Comparison of ENCODE assay signal across 13 cellular contexts in the genomic region with DNA sequence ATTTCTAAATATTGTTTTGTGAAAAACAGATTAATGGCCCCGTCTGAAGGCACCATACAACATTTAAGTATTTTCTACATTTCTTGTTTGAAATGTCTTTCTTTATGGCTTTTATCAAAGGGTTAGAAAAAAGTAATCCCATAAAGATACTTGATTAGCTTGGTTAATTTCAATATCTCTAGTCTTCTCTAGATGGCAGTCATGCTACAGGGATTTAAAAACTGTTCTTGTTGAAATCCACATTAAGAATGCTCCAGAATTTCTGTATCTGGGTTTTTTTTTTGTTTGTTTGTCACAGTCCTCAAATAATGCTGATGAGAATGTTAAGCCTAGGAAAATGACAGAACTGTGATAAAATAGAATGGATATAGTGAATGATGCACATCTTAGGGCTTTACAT.
DNase-seq lines count a peak whose midpoint lies in the region; ATAC-seq, FAIRE-seq and TF ChIP-seq lines count a peak whose summit lies in the region.
"Had no signal": no experiment of that assay in that cellular context is flagged by ENCODE, and none has a peak within 500 bp of the region (broad histone marks: within the 10 kb centered on the region; RNA-seq: fewer than 3 reads in every experiment).

No MANE protein-coding gene starts in this region.

- WGBS in tibial nerve, 2 donors, result 75 to 78% methylated on average over 1 of the region's 1 CpG

- TF ChIP-seq CTCF in VCaP (conservative IDR thresholded peaks at IDR 0.05) (peak; percentile 79), tibial nerve (IDR thresholded peaks at IDR 0.05) (no peak)

- H3K27me3 Mint-ChIP-seq in stimulated activated naive B cell treated with anti-CD40 and anti-IgM and Interleukin-4, amounts not matched to agents 10 μg/mL and 1 μg/mL and 100 μg/mL, for 72 hours, result peaks cover 3 to 13% of the 10 kb centered on the region in 2 donors

- ATAC-seq in stimulated activated naive B cell treated with anti-CD40 and anti-IgM and Interleukin-4, amounts not matched to agents 10 μg/mL and 1 μg/mL and 100 μg/mL, for 72 hours (replicated peaks), result no peak
- ATAC-seq: activated T-cell treated with anti-CD3 and anti-CD28 coated beads, Interleukin-2, amount 50 U/mL, for 4 hours had no signal

- no peaks in the 10 kb centered on the region for H3K27me3 ChIP-seq in tibial nerve
- H3K27me3 ChIP-seq: BLaER1 had no signal

- H3K4me1 Mint-ChIP-seq in stimulated activated naive B cell treated with anti-CD40 and anti-IgM and Interleukin-4, amounts not matched to agents 10 μg/mL and 1 μg/mL and 100 μg/mL, for 72 hours, result peaks cover 8 to 13% of the 10 kb centered on the region in 2 donors
- H3K4me1 Mint-ChIP-seq: central memory CD8-positive, alpha-beta T cell had no signal

- H3K4me3 Mint-ChIP-seq in stimulated activated naive B cell treated with anti-CD40 and anti-IgM and Interleukin-4, amounts not matched to agents 10 μg/mL and 1 μg/mL and 100 μg/mL, for 72 hours, result no peak overlapping the region
- H3K4me3 Mint-ChIP-seq: activated T-cell treated with anti-CD3 and anti-CD28 coated beads, Interleukin-2, amount 50 U/mL, for 4 hours; central memory CD8-positive, alpha-beta T cell had no signal

- H3K4me3 ChIP-seq in tibial nerve, result no peak overlapping the region
- H3K4me3 ChIP-seq: BLaER1 had no signal

- H3K27ac ChIP-seq in VCaP (no peak overlapping the region), tibial nerve (no peak overlapping the region)
- H3K27ac ChIP-seq: BLaER1 had no signal

- H3K36me3 Mint-ChIP-seq in stimulated activated naive B cell treated with anti-CD40 and anti-IgM and Interleukin-4, amounts not matched to agents 10 μg/mL and 1 μg/mL and 100 μg/mL, for 72 hours, result peaks cover 11 to 14% of the 10 kb centered on the region in 2 donors

- peaks cover 0 to under 1% (median 0%) of the 10 kb centered on the region in 4 donors for H3K9me3 ChIP-seq in tibial nerve

- no peaks in the 10 kb centered on the region for H3K4me1 ChIP-seq in tibial nerve
- H3K4me1 ChIP-seq: BLaER1 had no signal

- DNase-seq in HTR-8/SVneo (ENCODE audit: insufficient read length, low spot score), result peak; percentile 14
- DNase-seq in inferior parietal cortex (ENCODE audit: extremely low spot score), result peak; percentile 33
- no peak for DNase-seq in stimulated activated naive B cell treated with anti-CD40 and anti-IgM and Interleukin-4, amounts not matched to agents 10 μg/mL and 1 μg/mL and 100 μg/mL, for 72 hours
- no peak for DNase-seq in NCI-H146 treated with DMSO at 0.1 percent for 48 hours (lab: John Stamatoyannopoulos, UW; ENCODE audit: unreplicated experiment)
- DNase-seq in anterior cingulate cortex (lab: John Stamatoyannopoulos, UW), result no peak
- DNase-seq in tibial nerve (ENCODE audit: low spot score in 2 of 2), result no peak
- DNase-seq: activated T-cell treated with anti-CD3 and anti-CD28 coated beads, Interleukin-2, amount 50 U/mL, for 4 hours; glutamatergic neuron; NCI-H526 treated with DMSO at 0.1 percent for 48 hours had no signal

- TF ChIP-seq POLR2A in tibial nerve (IDR thresholded peaks at IDR 0.05), result no peak

- FAIRE-seq in A204.1 (lab: Jason Lieb, UNC), result peak; percentile 94
- FAIRE-seq in HTR-8/SVneo (lab: Jason Lieb, UNC), result no peak

- H3K36me3 ChIP-seq in tibial nerve, result no peaks in the 10 kb centered on the region
- H3K36me3 ChIP-seq: BLaER1 had no signal

- peaks cover 12% of the 10 kb centered on the region in 2 donors for H3K9me3 Mint-ChIP-seq in stimulated activated naive B cell treated with anti-CD40 and anti-IgM and Interleukin-4, amounts not matched to agents 10 μg/mL and 1 μg/mL and 100 μg/mL, for 72 hours

- no peak for TF ChIP-seq EP300 in tibial nerve (IDR thresholded peaks at IDR 0.05)

- no peak overlapping the region for H3K27ac Mint-ChIP-seq in stimulated activated naive B cell treated with anti-CD40 and anti-IgM and Interleukin-4, amounts not matched to agents 10 μg/mL and 1 μg/mL and 100 μg/mL, for 72 hours

Comparison
In these comparisons a context has a peak if more than half of its experiments do, and no peak if none do; other contexts are left out.
1. DNase-seq: peak in HTR-8/SVneo (single experiment) and inferior parietal cortex (single experiment); none in stimulated activated naive B cell treated with anti-CD40 and anti-IgM and Interleukin-4, amounts not matched to agents 10 μg/mL and 1 μg/mL and 100 μg/mL, for 72 hours (single experiment), NCI-H146 treated with DMSO at 0.1 percent for 48 hours (single experiment), anterior cingulate cortex (0 of 58) and tibial nerve (0 of 2).